ENCODE assay signal across 10 cellular contexts in the genomic region with DNA sequence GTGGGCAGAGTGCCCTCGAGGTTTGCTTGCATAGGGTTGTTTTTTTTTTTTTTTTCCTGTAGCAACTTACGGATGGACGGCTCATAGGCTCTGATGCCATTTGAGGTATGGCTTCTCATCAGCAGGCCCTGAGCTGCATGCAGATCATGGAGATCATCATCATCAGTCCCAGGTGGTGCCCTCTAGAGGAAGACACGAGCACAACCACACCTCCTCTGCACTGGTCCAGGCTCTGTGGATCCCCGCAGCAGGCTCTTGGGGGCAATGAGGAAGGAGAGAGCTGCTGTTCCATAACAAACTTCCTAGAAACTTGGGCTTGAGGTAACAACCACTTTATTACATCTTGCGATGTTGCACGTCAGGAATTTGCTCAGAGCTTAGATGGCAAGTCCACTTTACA.
A peak's percentile ranks its signal among the peaks of the same experiment; 100 is the strongest.
DNase-seq lines count a peak whose midpoint lies in the region; ATAC-seq and TF ChIP-seq lines count a peak whose summit lies in the region.
"Had no signal": no experiment of that assay in that cellular context is flagged by ENCODE, and none has a peak within 500 bp of the region (broad histone marks: within the 10 kb centered on the region; RNA-seq: fewer than 3 reads in every experiment).

No MANE protein-coding gene starts in this region.

- BruUV-seq in OCI-LY7 (replicated peaks; lab: Mats Ljungman, UMichigan): no TSS peak

- H3K9me3 ChIP-seq in GM23248 (ENCODE audit: low read depth) (no peaks in the 10 kb centered on the region), OCI-LY7 (ENCODE audit: low read length) (no peaks in the 10 kb centered on the region), iPS DF 6.9 (ENCODE audit: control insufficient read depth, insufficient read depth, low read length) (no peaks in the 10 kb centered on the region)

- CTCF ChIA-PET in OCI-LY7 (lab: Charles Lee; ENCODE audit: unreplicated experiment): interaction anchor here (0.6 kb wide), 1 partner anchor 60 kb away, joined by 3 read pairs; no protein-coding TSS in a partner anchor

- H3K36me3 ChIP-seq in GM23248 (ENCODE audit: low read depth) (no peaks in the 10 kb centered on the region), OCI-LY7 (ENCODE audit: insufficient read depth, low read length) (no peaks in the 10 kb centered on the region), iPS DF 6.9 (ENCODE audit: control insufficient read depth, insufficient read depth, low read length) (no peaks in the 10 kb centered on the region)

- H3F3A ChIP-seq in GM23248 (ENCODE audit: insufficient read depth): no peaks in the 10 kb centered on the region

- in situ Hi-C loops in GM23248 (cut with MboI): no loop called here

- WGBS in GM23248 (ENCODE audit: low coverage in 1 of 2, low lambda C conversion rate in 2 of 2, missing lambda C conversion rate in 2 of 2), 2 experiments: 77 to 83% methylated on average over 7 of the region's 7 CpGs
- no CpG with 5 or more reads among the region's 7 CpGs for WGBS in iPS DF 6.9 (ENCODE audit: insufficient coverage, insufficient read length)

- H3K4me3 ChIP-seq in GM23248 (no peak overlapping the region), OCI-LY7 (ENCODE audit: low read depth, low read length, poor library complexity, severe bottlenecking) (no peak overlapping the region), iPS DF 6.9 (ENCODE audit: low read length) (no peak overlapping the region)

- H3K4me1 ChIP-seq in GM23248 (ENCODE audit: insufficient read depth) (peaks cover 13% of the 10 kb centered on the region), OCI-LY7 (ENCODE audit: insufficient read depth, low read length, poor library complexity, severe bottlenecking) (no peaks in the 10 kb centered on the region), iPS DF 6.9 (ENCODE audit: control insufficient read depth, insufficient read depth, low read length) (no peaks in the 10 kb centered on the region)

- H3K9ac ChIP-seq in GM23248: no peak overlapping the region

- H2AFZ ChIP-seq in GM23248 (no peak overlapping the region), OCI-LY7 (ENCODE audit: low read length) (no peak overlapping the region)

- H3K9me2 ChIP-seq in GM23248 (ENCODE audit: insufficient read depth): no peaks in the 10 kb centered on the region
- H3K9me2 ChIP-seq in OCI-LY7 (ENCODE audit: insufficient read depth, low read length): no peaks in the 10 kb centered on the region

- intact Hi-C loops in OCI-LY7 (cut with micrococcal nuclease; ENCODE audit: unreplicated experiment): no loop called here

- no peak overlapping the region for H3K4me2 ChIP-seq in GM23248 (ENCODE audit: unreplicated experiment)
- no peak overlapping the region for H3K4me2 ChIP-seq in OCI-LY7 (ENCODE audit: low read length)

- H3K27ac ChIP-seq in GM23248: no peak overlapping the region
- no peak overlapping the region for H3K27ac ChIP-seq in OCI-LY7 (ENCODE audit: low read depth, low read length, poor library complexity, severe bottlenecking)
- no peak overlapping the region for H3K27ac ChIP-seq in iPS DF 6.9 (ENCODE audit: low read length)

- H4K20me1 ChIP-seq in GM23248 (ENCODE audit: insufficient read depth): no peaks in the 10 kb centered on the region
- H4K20me1 ChIP-seq in OCI-LY7 (ENCODE audit: insufficient read depth, low read length): no peaks in the 10 kb centered on the region

- TF ChIP-seq CTCF in OCI-LY7 (conservative IDR thresholded peaks at IDR 0.05; ENCODE audit: low read length): peak; percentile 72

- H3K79me2 ChIP-seq in GM23248 (ENCODE audit: insufficient read depth) (no peaks in the 10 kb centered on the region), OCI-LY7 (ENCODE audit: insufficient read depth, low read depth, low read length) (no peaks in the 10 kb centered on the region)

- no peaks in the 10 kb centered on the region for H3K27me3 ChIP-seq in GM23248 (replicated peaks; ENCODE audit: insufficient read depth)
- no peaks in the 10 kb centered on the region for H3K27me3 ChIP-seq in iPS DF 6.9 (ENCODE audit: control insufficient read depth, insufficient read depth, low read length)

- POLR2A ChIA-PET in OCI-LY7 (lab: Charles Lee): interaction anchor here (0.7 kb wide), 2 partner anchors 26 to 893 kb away, joined by 4 to 5 read pairs; no protein-coding TSS in a partner anchor

- ATAC-seq in HG02981 (IDR thresholded peaks at IDR 0.05; ENCODE audit: unreplicated experiment): no peak

- DNase-seq in ELF-1 (ENCODE audit: low read depth, low spot score): peak; percentile 50
- DNase-seq in GM23248: peak; percentile 18
- DNase-seq in OCI-LY7 (ENCODE audit: low spot score): peak; percentile 9
- DNase-seq in iPS DF 6.9 (ENCODE audit: low read depth, low spot score): peak; percentile 29
- no peak for DNase-seq in inferior parietal cortex (ENCODE audit: extremely low spot score)
- DNase-seq in DMS153 treated with DMSO at 0.1 percent for 48 hours (lab: John Stamatoyannopoulos, UW; ENCODE audit: unreplicated experiment): no peak
- DNase-seq in NCI-H1105 (lab: John Stamatoyannopoulos, UW): no peak
- DNase-seq: immature natural killer cell, occipital lobe had no signal

Comparison
In these comparisons a context has a peak if more than half of its experiments do, and no peak if none do; other contexts are left out.
1. DNase-seq: peak in ELF-1 (single experiment), GM23248 (single experiment), OCI-LY7 (single experiment) and iPS DF 6.9 (single experiment); none in inferior parietal cortex (single experiment), DMS153 treated with DMSO at 0.1 percent for 48 hours (single experiment) and NCI-H1105 (single experiment).